8 cellular contexts compared by ENCODE assay signal in genomic region chr2:203656522-203657287, GRCh38. TPM values are rescaled to one million over a fixed set of nuclear protein-coding genes. Genes with fewer than 3 reads are reported as not detected.
DNase-seq lines count a peak whose midpoint lies in the region; ATAC-seq, FAIRE-seq and TF ChIP-seq lines count a peak whose summit lies in the region.

No MANE protein-coding gene starts in this region.

- peaks cover 7% of the 10 kb centered on the region for H3K4me1 Mint-ChIP-seq in progenitor cell of endocrine pancreas (ENCODE audit: low read depth)

- H3K27me3 Mint-ChIP-seq in progenitor cell of endocrine pancreas = peaks cover 4% of the 10 kb centered on the region

- H3K4me3 Mint-ChIP-seq in progenitor cell of endocrine pancreas (ENCODE audit: low read depth) = no peak overlapping the region

- no peaks in the 10 kb centered on the region for H3K36me3 Mint-ChIP-seq in progenitor cell of endocrine pancreas (ENCODE audit: insufficient read depth)

- H3K9me3 Mint-ChIP-seq in progenitor cell of endocrine pancreas (ENCODE audit: low read depth) = no peaks in the 10 kb centered on the region

- DNase-seq in ELF-1 (ENCODE audit: low read depth, low spot score) (peak; percentile 41), NOMO-1 treated with dmso at 0.1 percent for 144 hours (lab: John Stamatoyannopoulos, UW; ENCODE audit: unreplicated experiment) (peak; percentile 89), fibroblast of the aortic adventitia (ENCODE audit: low read depth) (peak; percentile 73), progenitor cell of endocrine pancreas (ENCODE audit: low spot score, unreplicated experiment) (no peak), NCI-H1105 (lab: John Stamatoyannopoulos, UW) (no peak), H54 (ENCODE audit: insufficient read length, low spot score) (no peak), DMS79 treated with DMSO at 0.1 percent for 48 hours (lab: John Stamatoyannopoulos, UW) (no peak)

- TF ChIP-seq CTCF in fibroblast of the aortic adventitia (IDR thresholded peaks at IDR 0.05; ENCODE audit: insufficient read depth, low read length) = no peak
- TF ChIP-seq CTCF in progenitor cell of endocrine pancreas (IDR thresholded peaks at IDR 0.05; ENCODE audit: unreplicated experiment) = no peak

- H3K27ac Mint-ChIP-seq in progenitor cell of endocrine pancreas = peak overlapping the region; percentile 42

- no peak for TF ChIP-seq POLR2A in H54 (IDR thresholded peaks at IDR 0.05; ENCODE audit: low read depth, low read length)

- FAIRE-seq in H54 (lab: Jason Lieb, UNC) = no peak

- no peak overlapping the region for H3K4me3 ChIP-seq in fibroblast of the aortic adventitia (ENCODE audit: low read depth, low read length)

- ATAC-seq in HG02970 (IDR thresholded peaks at IDR 0.05; ENCODE audit: low FRiP score, unreplicated experiment) = no peak

RNA-seq across cellular contexts. Expression of gene CD28, which starts 49.7 kb away (rescaled TPM):
- total RNA-seq in fibroblast of the aortic adventitia (ENCODE audit: low replicate concordance) = not detected in 2 replicates
- total RNA-seq in progenitor cell of endocrine pancreas = not detected in 2 replicates

Comparison
In these comparisons a context has a peak if more than half of its experiments do, and no peak if none do; other contexts are left out.
1. DNase-seq: peak in ELF-1 (single experiment), NOMO-1 treated with dmso at 0.1 percent for 144 hours (single experiment) and fibroblast of the aortic adventitia (single experiment); none in progenitor cell of endocrine pancreas (single experiment), NCI-H1105 (single experiment), H54 (single experiment) and DMS79 treated with DMSO at 0.1 percent for 48 hours (single experiment).